1 cellular context compared by ENCODE assay signal in the genomic region with DNA sequence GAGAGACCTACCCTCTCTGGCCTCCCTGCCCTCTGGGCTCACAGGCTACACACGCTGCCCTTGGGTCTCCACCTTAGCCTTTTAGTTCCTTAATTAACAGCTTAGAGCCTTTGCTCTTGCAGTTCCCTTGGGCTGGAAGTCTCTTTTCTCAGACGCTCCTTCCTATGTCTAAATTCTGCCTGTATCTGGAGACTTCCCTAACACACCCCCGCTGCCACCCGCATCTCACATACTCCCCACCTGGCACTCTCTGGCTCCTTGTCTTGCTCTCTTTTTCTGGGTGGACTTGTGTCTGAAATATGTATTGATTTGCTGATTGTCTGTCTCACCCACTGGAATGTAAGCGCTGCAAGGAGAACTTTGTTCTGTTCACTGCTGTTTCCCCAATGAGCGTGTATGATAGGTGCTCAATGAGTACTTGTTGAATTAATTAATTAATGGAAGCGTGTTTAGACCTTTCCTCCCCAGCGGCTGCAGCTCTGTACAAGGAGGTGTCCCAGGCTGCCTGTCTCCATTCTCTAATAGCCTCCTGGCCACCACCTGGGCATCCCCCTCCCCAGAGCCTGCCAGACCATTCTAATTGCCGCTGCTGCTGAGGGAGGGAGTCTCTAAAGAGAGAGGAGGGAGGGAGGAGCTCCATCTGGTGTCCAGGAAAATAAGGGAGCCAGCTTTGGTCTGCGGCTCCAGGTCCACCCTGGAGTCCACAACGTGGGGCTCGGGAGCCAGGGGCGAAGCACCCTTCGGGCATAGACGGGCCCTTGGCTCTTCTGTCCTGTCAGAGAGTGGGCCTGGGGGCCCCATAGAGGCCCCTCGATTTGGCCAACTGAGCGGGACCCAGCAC.
TF ChIP-seq lines count a peak whose summit lies in the region.

No MANE protein-coding gene starts in this region.

TF ChIP-seq in K562, 482 proteins besides CTCF, POLR2A, EP300 and RAD21:
- no peak for TF ChIP-seq MAFF (IDR thresholded peaks at IDR 0.05; ENCODE audit: low read length)
- no peak for TF ChIP-seq MYBL2 (IDR thresholded peaks at IDR 0.05; ENCODE audit: low read depth)
- TF ChIP-seq MYBL2 (CRISPR knock-in tag; IDR thresholded peaks at IDR 0.05; ENCODE audit: borderline replicate concordance): no peak
- TF ChIP-seq ZNF232 (CRISPR knock-in tag; IDR thresholded peaks at IDR 0.05): no peak
- TF ChIP-seq ZNF263 (CRISPR knock-in tag; IDR thresholded peaks at IDR 0.05; ENCODE audit: borderline replicate concordance): no peak
- no peak for TF ChIP-seq DEAF1 (CRISPR knock-in tag; IDR thresholded peaks at IDR 0.05)
- TF ChIP-seq TFAM (CRISPR knock-in tag; conservative IDR thresholded peaks at IDR 0.05): no peak
- TF ChIP-seq MLX (CRISPR knock-in tag; conservative IDR thresholded peaks at IDR 0.05): no peak
- TF ChIP-seq TEAD1 (CRISPR knock-in tag; IDR thresholded peaks at IDR 0.05): no peak
- TF ChIP-seq CREM (IDR thresholded peaks at IDR 0.05; ENCODE audit: low read depth): no peak
- no peak for TF ChIP-seq ZNF584 (CRISPR knock-in tag; IDR thresholded peaks at IDR 0.05; ENCODE audit: low read depth)
- TF ChIP-seq ARID2 (IDR thresholded peaks at IDR 0.05): no peak
- TF ChIP-seq ZNF224 (CRISPR knock-in tag; IDR thresholded peaks at IDR 0.05): no peak
- no peak for TF ChIP-seq ZNF217 (CRISPR knock-in tag; IDR thresholded peaks at IDR 0.05)
- no peak for TF ChIP-seq ZNF24 (IDR thresholded peaks at IDR 0.05)
- no peak for TF ChIP-seq ZNF124 (CRISPR knock-in tag; IDR thresholded peaks at IDR 0.05)
- TF ChIP-seq NCOR1 (IDR thresholded peaks at IDR 0.05): no peak
TF ChIP-seq in K562: peak in this region for 0.
